2 cellular contexts compared by ENCODE assay signal in genomic region chr22:26922804-26923203, GRCh38.
A peak's percentile ranks its signal among the peaks of the same experiment; 100 is the strongest.
TF ChIP-seq lines count a peak whose summit lies in the region.

No MANE protein-coding gene starts in this region.

TF ChIP-seq in SK-N-SH, 30 proteins besides CTCF, POLR2A, EP300 and RAD21 (continued from another document):
- TF ChIP-seq, protein P1, sequence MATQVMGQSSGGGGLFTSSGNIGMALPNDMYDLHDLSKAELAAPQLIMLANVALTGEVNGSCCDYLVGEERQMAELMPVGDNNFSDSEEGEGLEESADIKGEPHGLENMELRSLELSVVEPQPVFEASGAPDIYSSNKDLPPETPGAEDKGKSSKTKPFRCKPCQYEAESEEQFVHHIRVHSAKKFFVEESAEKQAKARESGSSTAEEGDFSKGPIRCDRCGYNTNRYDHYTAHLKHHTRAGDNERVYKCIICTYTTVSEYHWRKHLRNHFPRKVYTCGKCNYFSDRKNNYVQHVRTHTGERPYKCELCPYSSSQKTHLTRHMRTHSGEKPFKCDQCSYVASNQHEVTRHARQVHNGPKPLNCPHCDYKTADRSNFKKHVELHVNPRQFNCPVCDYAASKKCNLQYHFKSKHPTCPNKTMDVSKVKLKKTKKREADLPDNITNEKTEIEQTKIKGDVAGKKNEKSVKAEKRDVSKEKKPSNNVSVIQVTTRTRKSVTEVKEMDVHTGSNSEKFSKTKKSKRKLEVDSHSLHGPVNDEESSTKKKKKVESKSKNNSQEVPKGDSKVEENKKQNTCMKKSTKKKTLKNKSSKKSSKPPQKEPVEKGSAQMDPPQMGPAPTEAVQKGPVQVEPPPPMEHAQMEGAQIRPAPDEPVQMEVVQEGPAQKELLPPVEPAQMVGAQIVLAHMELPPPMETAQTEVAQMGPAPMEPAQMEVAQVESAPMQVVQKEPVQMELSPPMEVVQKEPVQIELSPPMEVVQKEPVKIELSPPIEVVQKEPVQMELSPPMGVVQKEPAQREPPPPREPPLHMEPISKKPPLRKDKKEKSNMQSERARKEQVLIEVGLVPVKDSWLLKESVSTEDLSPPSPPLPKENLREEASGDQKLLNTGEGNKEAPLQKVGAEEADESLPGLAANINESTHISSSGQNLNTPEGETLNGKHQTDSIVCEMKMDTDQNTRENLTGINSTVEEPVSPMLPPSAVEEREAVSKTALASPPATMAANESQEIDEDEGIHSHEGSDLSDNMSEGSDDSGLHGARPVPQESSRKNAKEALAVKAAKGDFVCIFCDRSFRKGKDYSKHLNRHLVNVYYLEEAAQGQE (IDR thresholded peaks at IDR 0.05; ENCODE audit: low read depth, low read length) = peak; percentile 90
- no peak for TF ChIP-seq RFX5 (IDR thresholded peaks at IDR 0.05; ENCODE audit: low read length)
- TF ChIP-seq, protein P2, sequence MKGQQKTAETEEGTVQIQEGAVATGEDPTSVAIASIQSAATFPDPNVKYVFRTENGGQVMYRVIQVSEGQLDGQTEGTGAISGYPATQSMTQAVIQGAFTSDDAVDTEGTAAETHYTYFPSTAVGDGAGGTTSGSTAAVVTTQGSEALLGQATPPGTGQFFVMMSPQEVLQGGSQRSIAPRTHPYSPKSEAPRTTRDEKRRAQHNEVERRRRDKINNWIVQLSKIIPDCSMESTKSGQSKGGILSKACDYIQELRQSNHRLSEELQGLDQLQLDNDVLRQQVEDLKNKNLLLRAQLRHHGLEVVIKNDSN (IDR thresholded peaks at IDR 0.05; ENCODE audit: borderline replicate concordance, low read depth) = no peak
- TF ChIP-seq SMC3 (IDR thresholded peaks at IDR 0.05; ENCODE audit: low read depth, low read length) = no peak

TF ChIP-seq in SK-N-SH treated with all-trans-retinoic acid at 6 μM for 48 hours, 23 proteins besides CTCF, POLR2A, EP300 and RAD21 (continued from another document):
- no peak for TF ChIP-seq PATZ1 (CRISPR knock-in tag; IDR thresholded peaks at IDR 0.05; ENCODE audit: borderline replicate concordance)
- no peak for TF ChIP-seq RARB (CRISPR knock-in tag; IDR thresholded peaks at IDR 0.05)
- TF ChIP-seq ZNF70 (CRISPR knock-in tag; IDR thresholded peaks at IDR 0.05) = no peak
- TF ChIP-seq ESRRG (CRISPR knock-in tag; IDR thresholded peaks at IDR 0.05) = no peak
- no peak for TF ChIP-seq ISL1 (CRISPR knock-in tag; IDR thresholded peaks at IDR 0.05)
